34 cellular contexts compared by ENCODE assay signal in the genomic region with DNA sequence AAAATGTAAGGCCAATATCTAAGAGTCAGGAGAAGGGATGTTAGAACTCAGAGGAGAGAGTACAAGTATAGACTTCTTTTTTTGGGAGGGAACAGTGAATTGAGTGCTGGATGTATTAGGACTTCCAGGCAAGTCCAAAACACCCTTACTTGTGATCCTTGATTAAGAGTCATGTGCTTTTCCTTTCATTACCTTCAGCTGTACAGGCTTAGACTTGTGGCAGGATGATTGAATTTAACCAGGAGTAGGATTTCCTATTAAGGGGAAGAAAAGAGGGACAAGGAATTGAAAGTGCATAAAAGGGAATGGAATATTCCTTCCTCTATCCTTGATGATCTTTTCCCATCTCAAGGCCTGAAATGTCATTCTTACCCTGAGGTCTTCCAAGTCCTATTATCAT.
"Had no signal": no experiment of that assay in that cellular context is flagged by ENCODE, and none has a peak within 500 bp of the region (broad histone marks: within the 10 kb centered on the region; RNA-seq: fewer than 3 reads in every experiment).

No MANE protein-coding gene starts in this region.

- H3K9me3 ChIP-seq: ascending aorta had no signal

- H3K27ac ChIP-seq: ascending aorta, WERI-Rb-1 had no signal

- H3K36me3 Mint-ChIP-seq: activated CD8-positive, alpha-beta memory T cell treated with anti-CD3 and anti-CD28 coated beads, Interleukin-2, amount 10 ng/mL, durations not matched to agents 7 days and 5 days; activated naive CD4-positive, alpha-beta T cell treated with anti-CD3 and anti-CD28 coated beads, Interleukin-2, amount 10 ng/mL, durations not matched to agents 7 days and 5 days; activated naive CD4-positive, alpha-beta T cell treated with anti-CD3 and anti-CD28 coated beads, Interleukin-2, amount 50 U/mL, for 24 hours; activated naive CD8-positive, alpha-beta T cell; activated naive CD8-positive, alpha-beta T cell treated with anti-CD3 and anti-CD28 coated beads, Interleukin-2, amount 10 ng/mL, durations not matched to agents 7 days and 5 days; brain; WTC11 had no signal

- H3K27me3 ChIP-seq: ascending aorta had no signal

- H3K4me3 ChIP-seq: ascending aorta had no signal

- H3K9me3 Mint-ChIP-seq: activated CD4-positive, alpha-beta memory T cell treated with anti-CD3 and anti-CD28 coated beads, Interleukin-2, amount 10 ng/mL, durations not matched to agents 7 days and 5 days; activated CD4-positive, alpha-beta T cell treated with anti-CD3 and anti-CD28 coated beads, Interleukin-2, amount 10 ng/mL, durations not matched to agents 7 days and 5 days; activated naive CD8-positive, alpha-beta T cell treated with anti-CD3 and anti-CD28 coated beads, Interleukin-2, amount 10 ng/mL, durations not matched to agents 7 days and 5 days; activated naive CD8-positive, alpha-beta T cell treated with anti-CD3 and anti-CD28 coated beads, Interleukin-2, amount 50 U/mL, for 24 hours; activated T-helper 2 cell treated with anti-CD3 and anti-CD28 coated beads, Interferon-gamma antibody, Interleukin-2, Interleukin-4, amounts not matched to agents 10 μg/mL and 5 μg/mL and 100 μg/mL, durations not matched to agents 14 hours and 24 hours and 36 hours; brain; T-helper 1 cell treated with Interleukin-12 subunit alpha and Interleukin-12 subunit beta and Interleukin-4 antibody, amounts not matched to agents 30 μg/mL and 1 μg/mL, for 36 hours had no signal

- H3K36me3 ChIP-seq: ascending aorta, WERI-Rb-1 had no signal

- DNase-seq: activated CD4-positive, alpha-beta memory T cell treated with anti-CD3 and anti-CD28 coated beads, Interleukin-2, amount 10 ng/mL, durations not matched to agents 7 days and 5 days; activated CD4-positive, alpha-beta T cell treated with anti-CD3 and anti-CD28 coated beads for 1 hour; activated CD4-positive, alpha-beta T cell treated with anti-CD3 and anti-CD28 coated beads for 36 hours; activated CD4-positive, alpha-beta T cell treated with anti-CD3 and anti-CD28 coated beads for 48 hours; activated CD4-positive, alpha-beta T cell treated with anti-CD3 and anti-CD28 coated beads, Interleukin-2, amount 10 ng/mL, durations not matched to agents 7 days and 5 days; activated CD4-positive, alpha-beta T cell treated with anti-CD3 and anti-CD28 coated beads, Interleukin-2, amount 50 U/mL, for 48 hours; activated CD4-positive, CD25-positive, alpha-beta regulatory T cell; activated CD8-positive, alpha-beta memory T cell treated with anti-CD3 and anti-CD28 coated beads for 24 hours; activated CD8-positive, alpha-beta memory T cell treated with anti-CD3 and anti-CD28 coated beads, Interleukin-2, amount 10 ng/mL, durations not matched to agents 7 days and 5 days; activated CD8-positive, alpha-beta memory T cell treated with anti-CD3 and anti-CD28 coated beads, Interleukin-2, amount 50 U/mL, for 48 hours; activated CD8-positive, alpha-beta T cell treated with anti-CD3 and anti-CD28 coated beads, Interleukin-2, amount 10 ng/mL, durations not matched to agents 7 days and 5 days; activated effector memory CD4-positive, alpha-beta T cell treated with Interleukin-2 at 50 U/mL for 16 hours; activated gamma-delta T cell; activated naive CD4-positive, alpha-beta T cell treated with anti-CD3 and anti-CD28 coated beads, Interleukin-2, amount 10 ng/mL, durations not matched to agents 7 days and 5 days; activated naive CD4-positive, alpha-beta T cell treated with Interleukin-2 at 50 U/mL for 16 hours; activated naive CD8-positive, alpha-beta T cell treated with anti-CD3 and anti-CD28 coated beads, Interleukin-2, amount 10 ng/mL, durations not matched to agents 7 days and 5 days; activated naive CD8-positive, alpha-beta T cell treated with anti-CD3 and anti-CD28 coated beads, Interleukin-2, amount 50 U/mL, for 24 hours; activated T-cell treated with anti-CD3 and anti-CD28 coated beads, Interleukin-2, amount 50 U/mL, for 24 hours; activated T-cell treated with anti-CD3 and anti-CD28 coated beads, Interleukin-2, amount 50 U/mL, for 48 hours; amygdala; anterior cingulate cortex; central memory CD4-positive, alpha-beta T cell; T-helper 2 cell; T-helper 9 cell; WERI-Rb-1 had no signal

- H3K27ac Mint-ChIP-seq: activated CD4-positive, alpha-beta memory T cell treated with anti-CD3 and anti-CD28 coated beads, Interleukin-2, amount 10 ng/mL, durations not matched to agents 7 days and 5 days; activated CD4-positive, alpha-beta T cell treated with anti-CD3 and anti-CD28 coated beads for 36 hours; activated CD4-positive, alpha-beta T cell treated with anti-CD3 and anti-CD28 coated beads, Interleukin-2, amount 10 ng/mL, durations not matched to agents 7 days and 5 days; activated CD8-positive, alpha-beta memory T cell treated with anti-CD3 and anti-CD28 coated beads, Interleukin-2, amount 10 ng/mL, durations not matched to agents 7 days and 5 days; activated CD8-positive, alpha-beta T cell treated with anti-CD3 and anti-CD28 coated beads, Interleukin-2, amount 10 ng/mL, durations not matched to agents 7 days and 5 days; activated naive CD4-positive, alpha-beta T cell treated with anti-CD3 and anti-CD28 coated beads, Interleukin-2, amount 10 ng/mL, durations not matched to agents 7 days and 5 days; activated naive CD4-positive, alpha-beta T cell treated with anti-CD3 and anti-CD28 coated beads, Interleukin-2, amount 50 U/mL, for 24 hours; activated naive CD8-positive, alpha-beta T cell; activated naive CD8-positive, alpha-beta T cell treated with anti-CD3 and anti-CD28 coated beads, Interleukin-2, amount 10 ng/mL, durations not matched to agents 7 days and 5 days; activated naive CD8-positive, alpha-beta T cell treated with anti-CD3 and anti-CD28 coated beads, Interleukin-2, amount 50 U/mL, for 24 hours; activated T-cell treated with anti-CD3 and anti-CD28 coated beads, Interleukin-2, amount 50 U/mL, for 24 hours; activated T-helper 2 cell treated with anti-CD3 and anti-CD28 coated beads, Interferon-gamma antibody, Interleukin-2, Interleukin-4, amounts not matched to agents 10 μg/mL and 5 μg/mL and 100 μg/mL, durations not matched to agents 14 hours and 24 hours and 36 hours; brain; T-helper 1 cell treated with Interleukin-12 subunit alpha and Interleukin-12 subunit beta and Interleukin-4 antibody, amounts not matched to agents 30 μg/mL and 1 μg/mL, for 36 hours; T-helper 2 cell treated with Interferon-gamma antibody and Interleukin-4, amounts not matched to agents 5 μg/mL and 100 μg/mL, for 36 hours; WTC11 had no signal

- H3K4me3 Mint-ChIP-seq: activated CD4-positive, alpha-beta memory T cell treated with anti-CD3 and anti-CD28 coated beads, Interleukin-2, amount 10 ng/mL, durations not matched to agents 7 days and 5 days; activated CD4-positive, alpha-beta T cell treated with anti-CD3 and anti-CD28 coated beads for 36 hours; activated CD4-positive, alpha-beta T cell treated with anti-CD3 and anti-CD28 coated beads, Interleukin-2, amount 10 ng/mL, durations not matched to agents 7 days and 5 days; activated CD8-positive, alpha-beta memory T cell treated with anti-CD3 and anti-CD28 coated beads, Interleukin-2, amount 10 ng/mL, durations not matched to agents 7 days and 5 days; activated CD8-positive, alpha-beta T cell treated with anti-CD3 and anti-CD28 coated beads, Interleukin-2, amount 10 ng/mL, durations not matched to agents 7 days and 5 days; activated naive CD4-positive, alpha-beta T cell treated with anti-CD3 and anti-CD28 coated beads, Interleukin-2, amount 10 ng/mL, durations not matched to agents 7 days and 5 days; activated naive CD4-positive, alpha-beta T cell treated with anti-CD3 and anti-CD28 coated beads, Interleukin-2, amount 50 U/mL, for 24 hours; activated naive CD8-positive, alpha-beta T cell; activated naive CD8-positive, alpha-beta T cell treated with anti-CD3 and anti-CD28 coated beads, Interleukin-2, amount 10 ng/mL, durations not matched to agents 7 days and 5 days; activated naive CD8-positive, alpha-beta T cell treated with anti-CD3 and anti-CD28 coated beads, Interleukin-2, amount 50 U/mL, for 24 hours; activated T-cell treated with anti-CD3 and anti-CD28 coated beads, Interleukin-2, amount 50 U/mL, for 24 hours; brain; T-helper 1 cell treated with Interleukin-12 subunit alpha and Interleukin-12 subunit beta and Interleukin-4 antibody, amounts not matched to agents 30 μg/mL and 1 μg/mL, for 36 hours; T-helper 2 cell treated with Interferon-gamma antibody and Interleukin-4, amounts not matched to agents 5 μg/mL and 100 μg/mL, for 36 hours; WTC11 had no signal

- H3K4me1 Mint-ChIP-seq: activated CD4-positive, alpha-beta memory T cell treated with anti-CD3 and anti-CD28 coated beads, Interleukin-2, amount 10 ng/mL, durations not matched to agents 7 days and 5 days; activated CD4-positive, alpha-beta T cell treated with anti-CD3 and anti-CD28 coated beads for 36 hours; activated CD4-positive, alpha-beta T cell treated with anti-CD3 and anti-CD28 coated beads, Interleukin-2, amount 10 ng/mL, durations not matched to agents 7 days and 5 days; activated CD8-positive, alpha-beta memory T cell treated with anti-CD3 and anti-CD28 coated beads, Interleukin-2, amount 10 ng/mL, durations not matched to agents 7 days and 5 days; activated naive CD4-positive, alpha-beta T cell treated with anti-CD3 and anti-CD28 coated beads, Interleukin-2, amount 10 ng/mL, durations not matched to agents 7 days and 5 days; activated naive CD4-positive, alpha-beta T cell treated with anti-CD3 and anti-CD28 coated beads, Interleukin-2, amount 50 U/mL, for 24 hours; activated naive CD8-positive, alpha-beta T cell treated with anti-CD3 and anti-CD28 coated beads, Interleukin-2, amount 10 ng/mL, durations not matched to agents 7 days and 5 days; activated naive CD8-positive, alpha-beta T cell treated with anti-CD3 and anti-CD28 coated beads, Interleukin-2, amount 50 U/mL, for 24 hours; brain had no signal

- H3K4me1 ChIP-seq: ascending aorta had no signal

- ATAC-seq: activated CD4-positive, alpha-beta T cell treated with anti-CD3 and anti-CD28 coated beads for 36 hours; activated CD4-positive, CD25-positive, alpha-beta regulatory T cell treated with anti-CD3 and anti-CD28 coated beads, Interleukin-2, amount 50 U/mL, for 24 hours; activated CD8-positive, alpha-beta memory T cell treated with anti-CD3 and anti-CD28 coated beads, Interleukin-2, amount 10 ng/mL, durations not matched to agents 7 days and 5 days; activated CD8-positive, alpha-beta T cell treated with anti-CD3 and anti-CD28 coated beads, Interleukin-2, amount 10 ng/mL, durations not matched to agents 7 days and 5 days; activated naive CD8-positive, alpha-beta T cell treated with anti-CD3 and anti-CD28 coated beads, Interleukin-2, amount 50 U/mL, for 24 hours; WTC11 had no signal

- H3K27me3 Mint-ChIP-seq: activated CD4-positive, alpha-beta memory T cell treated with anti-CD3 and anti-CD28 coated beads, Interleukin-2, amount 10 ng/mL, durations not matched to agents 7 days and 5 days; activated CD4-positive, alpha-beta T cell treated with anti-CD3 and anti-CD28 coated beads for 36 hours; activated CD4-positive, alpha-beta T cell treated with anti-CD3 and anti-CD28 coated beads, Interleukin-2, amount 10 ng/mL, durations not matched to agents 7 days and 5 days; activated CD8-positive, alpha-beta memory T cell treated with anti-CD3 and anti-CD28 coated beads, Interleukin-2, amount 10 ng/mL, durations not matched to agents 7 days and 5 days; activated naive CD4-positive, alpha-beta T cell treated with anti-CD3 and anti-CD28 coated beads, Interleukin-2, amount 10 ng/mL, durations not matched to agents 7 days and 5 days; activated naive CD4-positive, alpha-beta T cell treated with anti-CD3 and anti-CD28 coated beads, Interleukin-2, amount 50 U/mL, for 24 hours; activated naive CD8-positive, alpha-beta T cell; activated naive CD8-positive, alpha-beta T cell treated with anti-CD3 and anti-CD28 coated beads, Interleukin-2, amount 10 ng/mL, durations not matched to agents 7 days and 5 days; activated naive CD8-positive, alpha-beta T cell treated with anti-CD3 and anti-CD28 coated beads, Interleukin-2, amount 50 U/mL, for 24 hours; activated T-cell treated with anti-CD3 and anti-CD28 coated beads, Interleukin-2, amount 50 U/mL, for 24 hours had no signal
